Comparison of ENCODE assay signal across 24 cellular contexts in the genomic region with DNA sequence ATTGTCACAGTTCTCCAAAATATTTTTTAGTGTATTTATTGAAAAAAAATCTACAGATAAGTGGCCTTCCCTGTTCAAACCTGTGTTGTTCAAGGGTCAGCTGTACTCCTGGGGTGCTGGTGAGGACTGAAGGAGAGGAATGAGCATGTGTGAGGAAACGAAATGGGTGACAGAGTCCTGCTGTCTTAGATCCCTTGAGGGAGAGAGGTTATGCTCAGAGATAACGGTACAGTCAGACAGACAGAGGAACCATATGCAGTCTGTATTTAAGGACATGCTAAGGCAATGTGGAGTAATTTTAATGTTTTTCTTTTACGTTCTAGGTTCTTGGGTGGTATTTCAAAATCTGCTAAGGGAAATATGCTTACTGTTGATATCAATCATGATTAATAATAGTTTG.
"Had no signal": no experiment of that assay in that cellular context is flagged by ENCODE, and none has a peak within 500 bp of the region (broad histone marks: within the 10 kb centered on the region; RNA-seq: fewer than 3 reads in every experiment).

No MANE protein-coding gene starts in this region.

- ATAC-seq: foreskin keratinocyte; left lung; sciatic nerve; stimulated activated memory B cell treated with anti-CD40 and anti-IgM and Interleukin-4, amounts not matched to agents 10 μg/mL and 1 μg/mL and 100 μg/mL, for 72 hours; WTC11 had no signal

- H3K4me1 ChIP-seq: suprapubic skin had no signal

- H3K36me3 Mint-ChIP-seq: neural progenitor cell, WTC11 had no signal

- H3K9me3 ChIP-seq: left lung, stomach, suprapubic skin, tibial nerve had no signal

- H3K4me3 ChIP-seq: hepatocyte, left lung, lung, neural progenitor cell, stomach, suprapubic skin, tibial nerve had no signal

- H3K4me3 Mint-ChIP-seq: activated naive CD4-positive, alpha-beta T cell treated with anti-CD3 and anti-CD28 coated beads for 36 hours; activated naive CD8-positive, alpha-beta T cell treated with anti-CD3 and anti-CD28 coated beads, Interleukin-2, amount 10 ng/mL, durations not matched to agents 7 days and 5 days; dendritic cell treated with granulocyte-macrophage colony-stimulating factor and Interleukin-4, amounts not matched to agents 40 ng/mL and 50 ng/mL, for 4 days; immature natural killer cell; naive B cell; neural progenitor cell; stimulated activated memory B cell treated with anti-CD40 and anti-IgM and Interleukin-4, amounts not matched to agents 10 μg/mL and 1 μg/mL and 100 μg/mL, for 72 hours; WTC11 had no signal

- H3K36me3 ChIP-seq: left lung, neural progenitor cell, stomach, suprapubic skin, tibial nerve had no signal

- H3K27me3 ChIP-seq: foreskin keratinocyte, hepatocyte, left lung, neural progenitor cell, stomach, suprapubic skin, tibial nerve had no signal

- H2AFZ ChIP-seq: hepatocyte, neural progenitor cell had no signal

- H3K27ac Mint-ChIP-seq: activated naive CD4-positive, alpha-beta T cell treated with anti-CD3 and anti-CD28 coated beads for 36 hours; activated naive CD8-positive, alpha-beta T cell treated with anti-CD3 and anti-CD28 coated beads, Interleukin-2, amount 10 ng/mL, durations not matched to agents 7 days and 5 days; dendritic cell treated with granulocyte-macrophage colony-stimulating factor and Interleukin-4, amounts not matched to agents 40 ng/mL and 50 ng/mL, for 4 days; immature natural killer cell; neural progenitor cell; WTC11 had no signal

- H3K27me3 Mint-ChIP-seq: activated naive CD8-positive, alpha-beta T cell treated with anti-CD3 and anti-CD28 coated beads, Interleukin-2, amount 10 ng/mL, durations not matched to agents 7 days and 5 days; dendritic cell treated with granulocyte-macrophage colony-stimulating factor and Interleukin-4, amounts not matched to agents 40 ng/mL and 50 ng/mL, for 4 days; naive B cell; stimulated activated memory B cell treated with anti-CD40 and anti-IgM and Interleukin-4, amounts not matched to agents 10 μg/mL and 1 μg/mL and 100 μg/mL, for 72 hours had no signal

- H3K9me3 Mint-ChIP-seq: activated naive CD4-positive, alpha-beta T cell treated with anti-CD3 and anti-CD28 coated beads for 36 hours; activated naive CD8-positive, alpha-beta T cell treated with anti-CD3 and anti-CD28 coated beads, Interleukin-2, amount 10 ng/mL, durations not matched to agents 7 days and 5 days; dendritic cell treated with granulocyte-macrophage colony-stimulating factor and Interleukin-4, amounts not matched to agents 40 ng/mL and 50 ng/mL, for 4 days; immature natural killer cell; naive B cell; neural progenitor cell; stimulated activated memory B cell treated with anti-CD40 and anti-IgM and Interleukin-4, amounts not matched to agents 10 μg/mL and 1 μg/mL and 100 μg/mL, for 72 hours; WTC11 had no signal

- H3K27ac ChIP-seq: foreskin keratinocyte, hepatocyte, left lung, neural progenitor cell, stomach, suprapubic skin, tibial nerve had no signal

- DNase-seq: activated CD4-positive, alpha-beta T cell treated with anti-CD3 and anti-CD28 coated beads, Interleukin-2, amount 50 U/mL, for 48 hours; activated CD8-positive, alpha-beta memory T cell treated with anti-CD3 and anti-CD28 coated beads, Interleukin-2, amount 50 U/mL, for 48 hours; activated naive CD4-positive, alpha-beta T cell treated with anti-CD3 and anti-CD28 coated beads for 36 hours; activated naive CD8-positive, alpha-beta T cell treated with anti-CD3 and anti-CD28 coated beads, Interleukin-2, amount 10 ng/mL, durations not matched to agents 7 days and 5 days; activated T-cell treated with anti-CD3 and anti-CD28 coated beads, Interleukin-2, amount 50 U/mL, for 48 hours; cerebellar nuclear complex; effector CD4-positive, alpha-beta T cell; foreskin keratinocyte; immature natural killer cell; left lung; naive B cell; small intestine; stimulated activated CD4-positive, alpha-beta T cell treated with anti-CD3 and anti-CD28 coated beads, Interleukin-15, amount 100 ng/mL, for 24 hours; stomach; T-helper 9 cell had no signal

- H3K4me2 ChIP-seq: hepatocyte, neural progenitor cell had no signal

- H3K9ac ChIP-seq: neural progenitor cell had no signal
